ENCODE assay signal across 9 cellular contexts in genomic region chr16:82439678-82440293, GRCh38.
DNase-seq lines count a peak whose midpoint lies in the region; ATAC-seq, FAIRE-seq and TF ChIP-seq lines count a peak whose summit lies in the region.
"Had no signal": no experiment of that assay in that cellular context is flagged by ENCODE, and none has a peak within 500 bp of the region (broad histone marks: within the 10 kb centered on the region; RNA-seq: fewer than 3 reads in every experiment).

No MANE protein-coding gene starts in this region.

- H3K9me3 Mint-ChIP-seq in astrocyte (ENCODE audit: unreplicated experiment), result no peaks in the 10 kb centered on the region
- H3K9me3 Mint-ChIP-seq in activated CD8-positive, alpha-beta memory T cell treated with anti-CD3 and anti-CD28 coated beads, Interleukin-2, amount 10 ng/mL, durations not matched to agents 7 days and 5 days (ENCODE audit: low read depth), result no peaks in the 10 kb centered on the region

- H3K36me3 Mint-ChIP-seq in astrocyte (ENCODE audit: low read depth, unreplicated experiment), result no peaks in the 10 kb centered on the region
- H3K36me3 Mint-ChIP-seq in activated CD8-positive, alpha-beta memory T cell treated with anti-CD3 and anti-CD28 coated beads, Interleukin-2, amount 10 ng/mL, durations not matched to agents 7 days and 5 days, result no peaks in the 10 kb centered on the region

- no peak overlapping the region for H2AK5ac ChIP-seq in mesenchymal stem cell (ENCODE audit: low read length, severe bottlenecking)

- H3K4me3 ChIP-seq in astrocyte (ENCODE audit: insufficient read depth, low read depth, low read length), result no peak overlapping the region
- H3K4me3 ChIP-seq in mesenchymal stem cell (ENCODE audit: insufficient read depth in 1 of 2, low read depth in 1 of 2, low read length in 2 of 2), result no peak overlapping the region

- no peak overlapping the region for H3K14ac ChIP-seq in mesenchymal stem cell (ENCODE audit: low read length in 2 of 2)

- no peak overlapping the region for H2BK15ac ChIP-seq in mesenchymal stem cell (ENCODE audit: low read depth, poor library complexity, severe bottlenecking)

- DNase-seq in Daoy (ENCODE audit: low read depth) (peak; percentile 15), astrocyte (ENCODE audit: low read depth) (no peak), mesenchymal stem cell (peak; percentile 2), pons (ENCODE audit: low spot score) (no peak)
- DNase-seq in activated CD8-positive, alpha-beta memory T cell treated with anti-CD3 and anti-CD28 coated beads, Interleukin-2, amount 10 ng/mL, durations not matched to agents 7 days and 5 days, result no peak

- no peak overlapping the region for H3K4me3 Mint-ChIP-seq in astrocyte (ENCODE audit: unreplicated experiment)
- no peak overlapping the region for H3K4me3 Mint-ChIP-seq in activated CD8-positive, alpha-beta memory T cell treated with anti-CD3 and anti-CD28 coated beads, Interleukin-2, amount 10 ng/mL, durations not matched to agents 7 days and 5 days

- H3K27me3 ChIP-seq in astrocyte (ENCODE audit: insufficient read depth, low read length) (peaks cover 3% of the 10 kb centered on the region), mesenchymal stem cell (ENCODE audit: control insufficient read depth in 1 of 2, insufficient read depth in 1 of 2, low read length in 2 of 2) (no peaks in the 10 kb centered on the region)

- peak; percentile 51 for TF ChIP-seq CTCF in astrocyte (IDR thresholded peaks at IDR 0.05; ENCODE audit: insufficient read depth, low read depth, low read length)

- H3K27ac ChIP-seq in astrocyte (ENCODE audit: low read depth, low read length) (no peak overlapping the region), mesenchymal stem cell (ENCODE audit: low read length, poor library complexity, severe bottlenecking) (no peak overlapping the region)

- no peak overlapping the region for H4K8ac ChIP-seq in mesenchymal stem cell (ENCODE audit: low read length)

- no peaks in the 10 kb centered on the region for H3K36me3 ChIP-seq in astrocyte (ENCODE audit: insufficient read depth, low read length)
- H3K36me3 ChIP-seq in mesenchymal stem cell (ENCODE audit: control insufficient read depth in 1 of 2, insufficient read depth in 2 of 2, low read depth in 1 of 2, low read length in 2 of 2), result no peaks in the 10 kb centered on the region

- H3K4me2 ChIP-seq in astrocyte (ENCODE audit: low read length) (no peak overlapping the region), mesenchymal stem cell (ENCODE audit: low read length, poor library complexity, severe bottlenecking) (no peak overlapping the region)

- H3K18ac ChIP-seq in mesenchymal stem cell (ENCODE audit: low read depth in 1 of 2, low read length in 2 of 2), result no peak overlapping the region

- H3K27ac Mint-ChIP-seq in astrocyte (ENCODE audit: unreplicated experiment), result no peak overlapping the region
- H3K27ac Mint-ChIP-seq in activated CD8-positive, alpha-beta memory T cell treated with anti-CD3 and anti-CD28 coated beads, Interleukin-2, amount 10 ng/mL, durations not matched to agents 7 days and 5 days, result no peak overlapping the region

- no peak overlapping the region for H3K9ac ChIP-seq in astrocyte (ENCODE audit: low read length)
- H3K9ac ChIP-seq in mesenchymal stem cell (ENCODE audit: low read length), result no peak overlapping the region

- H2BK120ac ChIP-seq in mesenchymal stem cell (ENCODE audit: low read depth, low read length), result no peak overlapping the region

- FAIRE-seq in astrocyte (lab: Jason Lieb, UNC), result no peak

- H2AFZ ChIP-seq in astrocyte (ENCODE audit: low read depth, low read length), result no peak overlapping the region
- H2AFZ ChIP-seq in mesenchymal stem cell (ENCODE audit: low read depth, low read length), result no peak overlapping the region

- H2BK12ac ChIP-seq in mesenchymal stem cell (ENCODE audit: low read length in 2 of 2), result no peak overlapping the region

- H3K27me3 Mint-ChIP-seq in astrocyte (ENCODE audit: low read depth, unreplicated experiment), result peaks cover 18% of the 10 kb centered on the region
- no peaks in the 10 kb centered on the region for H3K27me3 Mint-ChIP-seq in activated CD8-positive, alpha-beta memory T cell treated with anti-CD3 and anti-CD28 coated beads, Interleukin-2, amount 10 ng/mL, durations not matched to agents 7 days and 5 days

- H3K79me2 ChIP-seq in astrocyte (ENCODE audit: insufficient read depth, low read length), result no peaks in the 10 kb centered on the region

- no peak overlapping the region for H2BK5ac ChIP-seq in mesenchymal stem cell (ENCODE audit: low read depth, low read length, poor library complexity, severe bottlenecking)

- H3K4ac ChIP-seq in mesenchymal stem cell (ENCODE audit: low read depth in 1 of 2, low read length in 2 of 2), result no peak overlapping the region

- WGBS in mesenchymal stem cell, result 75% methylated on average over 7 of the region's 7 CpGs

- H3K4me1 Mint-ChIP-seq in astrocyte (ENCODE audit: low read depth, unreplicated experiment), result no peaks in the 10 kb centered on the region
- H3K4me1 Mint-ChIP-seq in activated CD8-positive, alpha-beta memory T cell treated with anti-CD3 and anti-CD28 coated beads, Interleukin-2, amount 10 ng/mL, durations not matched to agents 7 days and 5 days, result no peaks in the 10 kb centered on the region

- H4K20me1 ChIP-seq in astrocyte (ENCODE audit: insufficient read depth, low read length), result no peaks in the 10 kb centered on the region

- no peaks in the 10 kb centered on the region for H3K79me1 ChIP-seq in mesenchymal stem cell (replicated peaks; ENCODE audit: low read length, poor library complexity, severe bottlenecking)

- H3K9me3 ChIP-seq in astrocyte (ENCODE audit: insufficient read depth, low read depth, low read length) (no peaks in the 10 kb centered on the region), mesenchymal stem cell (ENCODE audit: control insufficient read depth, low read length) (no peaks in the 10 kb centered on the region)

- CTCF ChIA-PET in activated CD8-positive, alpha-beta memory T cell treated with anti-CD3 and anti-CD28 coated beads, Interleukin-2, amount 10 ng/mL, durations not matched to agents 7 days and 5 days (lab: Charles Lee), result interaction anchor here (1.8 kb wide), 1 partner anchor 16 kb away, joined by 4 read pairs; no protein-coding TSS in a partner anchor

- peak; percentile 49 for ATAC-seq in HG03432 (IDR thresholded peaks at IDR 0.05; ENCODE audit: unreplicated experiment)
- no peak for ATAC-seq in activated CD8-positive, alpha-beta memory T cell treated with anti-CD3 and anti-CD28 coated beads, Interleukin-2, amount 10 ng/mL, durations not matched to agents 7 days and 5 days
- ATAC-seq in GM21367 (IDR thresholded peaks at IDR 0.05; ENCODE audit: unreplicated experiment), result no peak
- no peak for ATAC-seq in GM19455 (IDR thresholded peaks at IDR 0.05; ENCODE audit: unreplicated experiment)
- ATAC-seq: activated CD4-positive, CD25-positive, alpha-beta regulatory T cell treated with anti-CD3 and anti-CD28 coated beads, Interleukin-2, amount 50 U/mL, for 24 hours had no signal

- H3K4me1 ChIP-seq in astrocyte (ENCODE audit: insufficient read depth, low read length) (no peaks in the 10 kb centered on the region), mesenchymal stem cell (ENCODE audit: control insufficient read depth, insufficient read depth, low read depth, low read length) (no peaks in the 10 kb centered on the region)

- no peak overlapping the region for H3K23ac ChIP-seq in mesenchymal stem cell (ENCODE audit: low read length in 2 of 2)

- no peak overlapping the region for H4K91ac ChIP-seq in mesenchymal stem cell (ENCODE audit: low read length)

Comparison
In these comparisons a context has a peak if more than half of its experiments do, and no peak if none do; other contexts are left out.
1. DNase-seq: peak in Daoy (single experiment) and mesenchymal stem cell (single experiment); none in astrocyte (single experiment), activated CD8-positive, alpha-beta memory T cell treated with anti-CD3 and anti-CD28 coated beads, Interleukin-2, amount 10 ng/mL, durations not matched to agents 7 days and 5 days (single experiment) and pons (single experiment).